In genomic region chr11:121636341-121637176, GRCh38 we compare ENCODE assay signal across 16 cellular contexts.
"Had no signal": no experiment of that assay in that cellular context is flagged by ENCODE, and none has a peak within 500 bp of the region (broad histone marks: within the 10 kb centered on the region; RNA-seq: fewer than 3 reads in every experiment).

No MANE protein-coding gene starts in this region.

- H3K9me3 Mint-ChIP-seq: activated CD4-positive, alpha-beta T cell treated with anti-CD3 and anti-CD28 coated beads, Interleukin-2, amount 10 ng/mL, durations not matched to agents 7 days and 5 days; activated naive CD4-positive, alpha-beta T cell treated with anti-CD3 and anti-CD28 coated beads, Interleukin-2, amount 10 ng/mL, durations not matched to agents 7 days and 5 days; activated naive CD8-positive, alpha-beta T cell treated with anti-CD3 and anti-CD28 coated beads, Interleukin-2, amount 50 U/mL, for 24 hours; activated T-cell treated with anti-CD3 and anti-CD28 coated beads, Interleukin-2, amount 50 U/mL, for 4 hours; brain; effector memory CD8-positive, alpha-beta T cell; nephron progenitor cell had no signal

- H3K4me1 Mint-ChIP-seq: activated CD4-positive, alpha-beta T cell treated with anti-CD3 and anti-CD28 coated beads, Interleukin-2, amount 10 ng/mL, durations not matched to agents 7 days and 5 days; activated naive CD4-positive, alpha-beta T cell treated with anti-CD3 and anti-CD28 coated beads, Interleukin-2, amount 10 ng/mL, durations not matched to agents 7 days and 5 days; activated naive CD8-positive, alpha-beta T cell treated with anti-CD3 and anti-CD28 coated beads, Interleukin-2, amount 50 U/mL, for 24 hours; nephron progenitor cell had no signal

- H3K4me3 ChIP-seq: left ventricle myocardium inferior, upper lobe of right lung had no signal

- H3K9me3 ChIP-seq: left ventricle myocardium inferior, upper lobe of right lung had no signal

- H3K4me3 Mint-ChIP-seq: activated CD4-positive, alpha-beta T cell treated with anti-CD3 and anti-CD28 coated beads, Interleukin-2, amount 10 ng/mL, durations not matched to agents 7 days and 5 days; activated CD8-positive, alpha-beta T cell treated with anti-CD3 and anti-CD28 coated beads, Interleukin-2, amount 10 ng/mL, durations not matched to agents 7 days and 5 days; activated naive CD4-positive, alpha-beta T cell treated with anti-CD3 and anti-CD28 coated beads, Interleukin-2, amount 10 ng/mL, durations not matched to agents 7 days and 5 days; activated naive CD8-positive, alpha-beta T cell treated with anti-CD3 and anti-CD28 coated beads, Interleukin-2, amount 50 U/mL, for 24 hours; activated T-cell treated with anti-CD3 and anti-CD28 coated beads, Interleukin-2, amount 50 U/mL, for 4 hours; brain; effector memory CD8-positive, alpha-beta T cell; nephron progenitor cell had no signal

- ATAC-seq: activated CD4-positive, CD25-positive, alpha-beta regulatory T cell treated with anti-CD3 and anti-CD28 coated beads, Interleukin-2, amount 50 U/mL, for 24 hours; activated CD8-positive, alpha-beta T cell treated with anti-CD3 and anti-CD28 coated beads, Interleukin-2, amount 10 ng/mL, durations not matched to agents 7 days and 5 days; activated naive CD8-positive, alpha-beta T cell treated with anti-CD3 and anti-CD28 coated beads, Interleukin-2, amount 50 U/mL, for 24 hours; activated T-cell treated with anti-CD3 and anti-CD28 coated beads, Interleukin-2, amount 50 U/mL, for 4 hours; effector memory CD8-positive, alpha-beta T cell; upper lobe of right lung had no signal

- H3K27me3 Mint-ChIP-seq: activated CD4-positive, alpha-beta T cell treated with anti-CD3 and anti-CD28 coated beads, Interleukin-2, amount 10 ng/mL, durations not matched to agents 7 days and 5 days; activated naive CD4-positive, alpha-beta T cell treated with anti-CD3 and anti-CD28 coated beads, Interleukin-2, amount 10 ng/mL, durations not matched to agents 7 days and 5 days; activated naive CD8-positive, alpha-beta T cell treated with anti-CD3 and anti-CD28 coated beads, Interleukin-2, amount 50 U/mL, for 24 hours; effector memory CD8-positive, alpha-beta T cell had no signal

- H3K27ac Mint-ChIP-seq: activated CD4-positive, alpha-beta T cell treated with anti-CD3 and anti-CD28 coated beads, Interleukin-2, amount 10 ng/mL, durations not matched to agents 7 days and 5 days; activated CD8-positive, alpha-beta T cell treated with anti-CD3 and anti-CD28 coated beads, Interleukin-2, amount 10 ng/mL, durations not matched to agents 7 days and 5 days; activated naive CD4-positive, alpha-beta T cell treated with anti-CD3 and anti-CD28 coated beads, Interleukin-2, amount 10 ng/mL, durations not matched to agents 7 days and 5 days; activated naive CD8-positive, alpha-beta T cell treated with anti-CD3 and anti-CD28 coated beads, Interleukin-2, amount 50 U/mL, for 24 hours; brain; nephron progenitor cell had no signal

- H3K36me3 Mint-ChIP-seq: brain had no signal

- DNase-seq: activated CD4-positive, alpha-beta T cell treated with anti-CD3 and anti-CD28 coated beads, Interleukin-2, amount 10 ng/mL, durations not matched to agents 7 days and 5 days; activated CD8-positive, alpha-beta T cell treated with anti-CD3 and anti-CD28 coated beads, Interleukin-2, amount 10 ng/mL, durations not matched to agents 7 days and 5 days; activated naive CD4-positive, alpha-beta T cell treated with anti-CD3 and anti-CD28 coated beads, Interleukin-2, amount 10 ng/mL, durations not matched to agents 7 days and 5 days; activated naive CD8-positive, alpha-beta T cell treated with anti-CD3 and anti-CD28 coated beads, Interleukin-2, amount 50 U/mL, for 24 hours; activated T-cell treated with anti-CD3 and anti-CD28 coated beads, Interleukin-2, amount 50 U/mL, for 4 hours; anterior cingulate cortex; caudate nucleus; effector memory CD8-positive, alpha-beta T cell; left ventricle myocardium inferior; mammary epithelial cell; nephron progenitor cell; nucleus accumbens; stimulated activated naive CD4-positive, alpha-beta T cell; upper lobe of right lung had no signal

- H3K36me3 ChIP-seq: left ventricle myocardium inferior, upper lobe of right lung had no signal

- H3K27me3 ChIP-seq: upper lobe of right lung had no signal

- H3K4me1 ChIP-seq: left ventricle myocardium inferior, upper lobe of right lung had no signal

- H3K27ac ChIP-seq: left ventricle myocardium inferior, upper lobe of right lung had no signal
